ENCODE assay signal across 1 cellular context in genomic region chr19:48637449-48637947, GRCh38.
TF ChIP-seq lines count a peak whose summit lies in the region.

No MANE protein-coding gene starts in this region.

TF ChIP-seq in K562, 482 proteins besides CTCF, POLR2A, EP300 and RAD21 (continued from another document and continues in another):
- peak; percentile 85 for TF ChIP-seq FOXM1 (IDR thresholded peaks at IDR 0.05; ENCODE audit: low read depth)
- peak; percentile 82 for TF ChIP-seq FOXM1 (CRISPR knock-in tag; IDR thresholded peaks at IDR 0.05; ENCODE audit: low read depth)
- TF ChIP-seq SRSF1 (IDR thresholded peaks at IDR 0.05; ENCODE audit: low read depth, low read length), result no peak
- TF ChIP-seq ATF1 (CRISPR knock-in tag; IDR thresholded peaks at IDR 0.05), result no peak
- TF ChIP-seq ATF1 (tag; IDR thresholded peaks at IDR 0.05), result peak; percentile 89
- TF ChIP-seq GTF2E2 (tag; IDR thresholded peaks at IDR 0.05), result no peak
- TF ChIP-seq ZBTB33 (CRISPR knock-in tag; IDR thresholded peaks at IDR 0.05), result peak; percentile 97
- no peak for TF ChIP-seq RBM22 (IDR thresholded peaks at IDR 0.05; ENCODE audit: low read depth, low read length, poor library complexity, severe bottlenecking)
- no peak for TF ChIP-seq CHD1 (IDR thresholded peaks at IDR 0.05; ENCODE audit: low read length)
- no peak for TF ChIP-seq ZNF551 (CRISPR knock-in tag; IDR thresholded peaks at IDR 0.05)
- TF ChIP-seq NR4A1 (CRISPR knock-in tag; IDR thresholded peaks at IDR 0.05), result no peak
- no peak for TF ChIP-seq NR4A1 (tag; IDR thresholded peaks at IDR 0.05)
- no peak for TF ChIP-seq PTTG1 (tag; IDR thresholded peaks at IDR 0.05; ENCODE audit: low read depth)
- TF ChIP-seq ZNF146 (CRISPR knock-in tag; IDR thresholded peaks at IDR 0.05; ENCODE audit: unreplicated experiment), result no peak
- no peak for TF ChIP-seq MCM5 (IDR thresholded peaks at IDR 0.05; ENCODE audit: low read depth)
- peak; percentile 99 for TF ChIP-seq MGA (IDR thresholded peaks at IDR 0.05)
- no peak for TF ChIP-seq MXD1 (CRISPR knock-in tag; IDR thresholded peaks at IDR 0.05; ENCODE audit: borderline replicate concordance, poor library complexity, severe bottlenecking)
- TF ChIP-seq MEF2A (IDR thresholded peaks at IDR 0.05; ENCODE audit: control insufficient read depth, low read depth, low read length), result no peak
- no peak for TF ChIP-seq ZFPM2 (CRISPR knock-in tag; IDR thresholded peaks at IDR 0.05)
- peak; percentile 72; the same call in 1 of the 2 replicates for TF ChIP-seq NBN (IDR thresholded peaks at IDR 0.05; ENCODE audit: low read depth)
- peak; percentile 60; the same call in 1 of the 2 replicates for TF ChIP-seq ARID4B (CRISPR knock-in tag; IDR thresholded peaks at IDR 0.05)
- no peak for TF ChIP-seq KAT2B (IDR thresholded peaks at IDR 0.05; ENCODE audit: low read depth, low read length)
- no peak for TF ChIP-seq ZNF668 (CRISPR knock-in tag; IDR thresholded peaks at IDR 0.05)
- no peak for TF ChIP-seq LARP7 (IDR thresholded peaks at IDR 0.05)
- no peak for TF ChIP-seq ZBTB9 (CRISPR knock-in tag; IDR thresholded peaks at IDR 0.05)
- no peak for TF ChIP-seq SNRNP70 (optimal IDR thresholded peaks at IDR 0.05; ENCODE audit: low read depth, low read length)
- no peak for TF ChIP-seq SMARCB1 (IDR thresholded peaks at IDR 0.05; ENCODE audit: insufficient read length, low read depth)
- TF ChIP-seq ZNF282 (CRISPR knock-in tag; IDR thresholded peaks at IDR 0.05), result no peak
- peak in 1 of 2 experiments; percentile 54 for TF ChIP-seq AFF1 (IDR thresholded peaks at IDR 0.05; ENCODE audit: low read depth in 1 of 2, partially characterized antibody in 2 of 2)
- TF ChIP-seq RAD51 (IDR thresholded peaks at IDR 0.05; ENCODE audit: borderline replicate concordance, low read depth), result peak; percentile 72; the same call in 1 of the 2 replicates
- no peak for TF ChIP-seq NFIC (IDR thresholded peaks at IDR 0.05)
- no peak for TF ChIP-seq ZNF707 (CRISPR knock-in tag; conservative IDR thresholded peaks at IDR 0.05)
